15 cellular contexts compared by ENCODE assay signal in genomic region chr3:10992946-10993728, GRCh38. TPM values are rescaled to one million over a fixed set of nuclear protein-coding genes. Genes with fewer than 3 reads are reported as not detected.
DNase-seq lines count a peak whose midpoint lies in the region; ATAC-seq, FAIRE-seq and TF ChIP-seq lines count a peak whose summit lies in the region.
"Had no signal": no experiment of that assay in that cellular context is flagged by ENCODE, and none has a peak within 500 bp of the region (broad histone marks: within the 10 kb centered on the region; RNA-seq: fewer than 3 reads in every experiment).

No MANE protein-coding gene starts in this region.

- intact Hi-C loops in esophagus muscularis mucosa (cut with DNase I) = no loop called here
- intact Hi-C loops in activated T-helper 1 cell treated with anti-CD3 and anti-CD28 coated beads, Interleukin-12 subunit alpha, Interleukin-12 subunit beta, Interleukin-2, Interleukin-4 antibody, amounts not matched to agents 30 ng/mL and 10 ng/mL and 1 ng/mL, durations not matched to agents 14 hours and 24 hours and 36 hours (cut with micrococcal nuclease) = no loop called here
- intact Hi-C loops in activated naive CD4-positive, alpha-beta T cell treated with anti-CD3 and anti-CD28 coated beads for 36 hours (cut with micrococcal nuclease) = no loop called here

- ATAC-seq in GM19463 (IDR thresholded peaks at IDR 0.05; ENCODE audit: unreplicated experiment) = no peak

- peaks cover 97% of the 10 kb centered on the region for H3K27me3 Mint-ChIP-seq in nephron (ENCODE audit: low read depth)
- H3K27me3 Mint-ChIP-seq in activated T-helper 1 cell treated with anti-CD3 and anti-CD28 coated beads, Interleukin-12 subunit alpha, Interleukin-12 subunit beta, Interleukin-2, Interleukin-4 antibody, amounts not matched to agents 30 ng/mL and 10 ng/mL and 1 ng/mL, durations not matched to agents 14 hours and 24 hours and 36 hours (ENCODE audit: insufficient read depth) = peaks cover 53% of the 10 kb centered on the region
- peaks cover 63% of the 10 kb centered on the region for H3K27me3 Mint-ChIP-seq in activated naive CD4-positive, alpha-beta T cell treated with anti-CD3 and anti-CD28 coated beads for 36 hours (ENCODE audit: low read depth)

- TF ChIP-seq CTCF in Peyer's patch (IDR thresholded peaks at IDR 0.05) (no peak), esophagus muscularis mucosa (IDR thresholded peaks at IDR 0.05) (no peak), nephron (IDR thresholded peaks at IDR 0.05; ENCODE audit: unreplicated experiment in 3 of 3) (no peak)

- H3K27ac Mint-ChIP-seq in nephron = no peak overlapping the region
- no peak overlapping the region for H3K27ac Mint-ChIP-seq in activated T-helper 1 cell treated with anti-CD3 and anti-CD28 coated beads, Interleukin-12 subunit alpha, Interleukin-12 subunit beta, Interleukin-2, Interleukin-4 antibody, amounts not matched to agents 30 ng/mL and 10 ng/mL and 1 ng/mL, durations not matched to agents 14 hours and 24 hours and 36 hours
- H3K27ac Mint-ChIP-seq in activated naive CD4-positive, alpha-beta T cell treated with anti-CD3 and anti-CD28 coated beads for 36 hours = no peak overlapping the region

- H3K4me1 ChIP-seq in Peyer's patch = peaks cover 0 to 9% (median 0%) of the 10 kb centered on the region in 4 donors
- H3K4me1 ChIP-seq in esophagus muscularis mucosa = peaks cover 0 to 20% (median 16%) of the 10 kb centered on the region in 4 donors
- H3K4me1 ChIP-seq: colonic mucosa had no signal

- H3K27me3 ChIP-seq in Peyer's patch (peaks cover 0 to 12% of the 10 kb centered on the region in 2 donors), esophagus muscularis mucosa (peaks cover 0 to 74% (median 18%) of the 10 kb centered on the region in 4 donors)

- H3K9me3 ChIP-seq in Peyer's patch (no peaks in the 10 kb centered on the region), esophagus muscularis mucosa (no peaks in the 10 kb centered on the region)
- H3K9me3 ChIP-seq: colonic mucosa had no signal

- TF ChIP-seq POLR2A in Peyer's patch (IDR thresholded peaks at IDR 0.05) = no peak
- no peak for TF ChIP-seq POLR2A in esophagus muscularis mucosa (IDR thresholded peaks at IDR 0.05; ENCODE audit: low read depth)
- TF ChIP-seq POLR2A in GM12891 (IDR thresholded peaks at IDR 0.05; ENCODE audit: low read depth, low read length) = no peak

- no peaks in the 10 kb centered on the region for H3K36me3 Mint-ChIP-seq in nephron (ENCODE audit: low read depth)
- H3K36me3 Mint-ChIP-seq in activated T-helper 1 cell treated with anti-CD3 and anti-CD28 coated beads, Interleukin-12 subunit alpha, Interleukin-12 subunit beta, Interleukin-2, Interleukin-4 antibody, amounts not matched to agents 30 ng/mL and 10 ng/mL and 1 ng/mL, durations not matched to agents 14 hours and 24 hours and 36 hours (ENCODE audit: low read depth) = peaks cover 3% of the 10 kb centered on the region
- no peaks in the 10 kb centered on the region for H3K36me3 Mint-ChIP-seq in activated naive CD4-positive, alpha-beta T cell treated with anti-CD3 and anti-CD28 coated beads for 36 hours (ENCODE audit: low read depth)

- DNase-seq in Peyer's patch (no peak), esophagus muscularis mucosa (ENCODE audit: extremely low spot score) (no peak), GM12891 (ENCODE audit: insufficient read length, low spot score) (no peak)
- no peak for DNase-seq in activated T-helper 1 cell treated with anti-CD3 and anti-CD28 coated beads, Interleukin-12 subunit alpha, Interleukin-12 subunit beta, Interleukin-2, Interleukin-4 antibody, amounts not matched to agents 30 ng/mL and 10 ng/mL and 1 ng/mL, durations not matched to agents 14 hours and 24 hours and 36 hours (ENCODE audit: low spot score)
- no peak for DNase-seq in activated naive CD4-positive, alpha-beta T cell treated with anti-CD3 and anti-CD28 coated beads for 36 hours
- DNase-seq: activated CD8-positive, alpha-beta memory T cell treated with anti-CD3 and anti-CD28 coated beads for 24 hours; activated naive CD4-positive, alpha-beta T cell treated with anti-CD3 and anti-CD28 coated beads, Interleukin-2, amount 50 U/mL, for 16 hours; colonic mucosa; NCI-H2227 treated with DMSO at 0.1 percent for 48 hours had no signal

- WGBS in esophagus muscularis mucosa = 5% methylated on average over 16 of the region's 68 CpGs

- H3K4me3 ChIP-seq in Peyer's patch (peak overlapping the region in 3 of 4 donors; percentile 12 to 44 (median 30)), esophagus muscularis mucosa (peak overlapping the region; percentile 45 to 57 (median 50))
- H3K4me3 ChIP-seq: colonic mucosa had no signal

- H3K27ac ChIP-seq in Peyer's patch (no peak overlapping the region), esophagus muscularis mucosa (replicated peaks in 1 of 4) (no peak overlapping the region), temporal lobe (ENCODE audit: low read depth, low read length) (peak overlapping the region; percentile 92)
- H3K27ac ChIP-seq: colonic mucosa had no signal

- TF ChIP-seq EP300 in esophagus muscularis mucosa (IDR thresholded peaks at IDR 0.05) = no peak

- H3K36me3 ChIP-seq in Peyer's patch (no peaks in the 10 kb centered on the region), esophagus muscularis mucosa (no peaks in the 10 kb centered on the region)
- H3K36me3 ChIP-seq: colonic mucosa had no signal

- no peak for FAIRE-seq in GM12891 (lab: Jason Lieb, UNC)
- FAIRE-seq: D721Med, GM19239 had no signal

- CTCF ChIA-PET in activated naive CD4-positive, alpha-beta T cell treated with anti-CD3 and anti-CD28 coated beads for 36 hours (lab: Charles Lee) = no interaction called here

- H3K4me3 Mint-ChIP-seq in nephron = peak overlapping the region in 2 of 3 experiments; percentile 46 to 75
- H3K4me3 Mint-ChIP-seq in activated T-helper 1 cell treated with anti-CD3 and anti-CD28 coated beads, Interleukin-12 subunit alpha, Interleukin-12 subunit beta, Interleukin-2, Interleukin-4 antibody, amounts not matched to agents 30 ng/mL and 10 ng/mL and 1 ng/mL, durations not matched to agents 14 hours and 24 hours and 36 hours = no peak overlapping the region
- no peak overlapping the region for H3K4me3 Mint-ChIP-seq in activated naive CD4-positive, alpha-beta T cell treated with anti-CD3 and anti-CD28 coated beads for 36 hours

- no peaks in the 10 kb centered on the region for H3K9me3 Mint-ChIP-seq in nephron
- H3K9me3 Mint-ChIP-seq in activated T-helper 1 cell treated with anti-CD3 and anti-CD28 coated beads, Interleukin-12 subunit alpha, Interleukin-12 subunit beta, Interleukin-2, Interleukin-4 antibody, amounts not matched to agents 30 ng/mL and 10 ng/mL and 1 ng/mL, durations not matched to agents 14 hours and 24 hours and 36 hours = no peaks in the 10 kb centered on the region
- no peaks in the 10 kb centered on the region for H3K9me3 Mint-ChIP-seq in activated naive CD4-positive, alpha-beta T cell treated with anti-CD3 and anti-CD28 coated beads for 36 hours

- H3K4me1 Mint-ChIP-seq in nephron = peaks cover 5% of the 10 kb centered on the region
- H3K4me1 Mint-ChIP-seq in activated T-helper 1 cell treated with anti-CD3 and anti-CD28 coated beads, Interleukin-12 subunit alpha, Interleukin-12 subunit beta, Interleukin-2, Interleukin-4 antibody, amounts not matched to agents 30 ng/mL and 10 ng/mL and 1 ng/mL, durations not matched to agents 14 hours and 24 hours and 36 hours (ENCODE audit: low read depth) = peaks cover 3% of the 10 kb centered on the region
- peaks cover 4% of the 10 kb centered on the region for H3K4me1 Mint-ChIP-seq in activated naive CD4-positive, alpha-beta T cell treated with anti-CD3 and anti-CD28 coated beads for 36 hours (ENCODE audit: low read depth)

TF ChIP-seq in GM12891, 5 proteins besides CTCF, POLR2A, EP300 and RAD21:
- TF ChIP-seq TAF1 (IDR thresholded peaks at IDR 0.05; ENCODE audit: low read depth, low read length) (no peak), POLR2AphosphoS5 (IDR thresholded peaks at IDR 0.05; ENCODE audit: low read depth, low read length) (no peak)

RNA-seq across cellular contexts. Expression of gene SLC6A1, which starts 0.6 kb away (rescaled TPM):
- total RNA-seq in Peyer's patch = 1 to 10 TPM in 1 of 4 donors, under 1 TPM in 2, not detected in 1; 0.27 to 5.0 (median 0.38) TPM
- total RNA-seq in esophagus muscularis mucosa = under 1 TPM; 0.34 to 0.78 (median 0.46) TPM
- 54.6 TPM for total RNA-seq in temporal lobe
- polyA plus RNA-seq in GM12891 (2012; ENCODE audit: low read depth, missing spikeins) = not detected
- total RNA-seq in activated T-helper 1 cell treated with anti-CD3 and anti-CD28 coated beads, Interleukin-12 subunit alpha, Interleukin-12 subunit beta, Interleukin-2, Interleukin-4 antibody, amounts not matched to agents 30 ng/mL and 10 ng/mL and 1 ng/mL, durations not matched to agents 14 hours and 24 hours and 36 hours = not detected in 2 replicates
- total RNA-seq in activated naive CD4-positive, alpha-beta T cell treated with anti-CD3 and anti-CD28 coated beads for 36 hours = not detected
- total RNA-seq: glomerular endothelial cell had no signal

Comparison
In these comparisons a context has a peak if more than half of its experiments do, and no peak if none do; other contexts are left out.
1. H3K4me3 Mint-ChIP-seq: peak in nephron (2 of 3); none in activated T-helper 1 cell treated with anti-CD3 and anti-CD28 coated beads, Interleukin-12 subunit alpha, Interleukin-12 subunit beta, Interleukin-2, Interleukin-4 antibody, amounts not matched to agents 30 ng/mL and 10 ng/mL and 1 ng/mL, durations not matched to agents 14 hours and 24 hours and 36 hours (single experiment) and activated naive CD4-positive, alpha-beta T cell treated with anti-CD3 and anti-CD28 coated beads for 36 hours (single experiment).